In the genomic region with DNA sequence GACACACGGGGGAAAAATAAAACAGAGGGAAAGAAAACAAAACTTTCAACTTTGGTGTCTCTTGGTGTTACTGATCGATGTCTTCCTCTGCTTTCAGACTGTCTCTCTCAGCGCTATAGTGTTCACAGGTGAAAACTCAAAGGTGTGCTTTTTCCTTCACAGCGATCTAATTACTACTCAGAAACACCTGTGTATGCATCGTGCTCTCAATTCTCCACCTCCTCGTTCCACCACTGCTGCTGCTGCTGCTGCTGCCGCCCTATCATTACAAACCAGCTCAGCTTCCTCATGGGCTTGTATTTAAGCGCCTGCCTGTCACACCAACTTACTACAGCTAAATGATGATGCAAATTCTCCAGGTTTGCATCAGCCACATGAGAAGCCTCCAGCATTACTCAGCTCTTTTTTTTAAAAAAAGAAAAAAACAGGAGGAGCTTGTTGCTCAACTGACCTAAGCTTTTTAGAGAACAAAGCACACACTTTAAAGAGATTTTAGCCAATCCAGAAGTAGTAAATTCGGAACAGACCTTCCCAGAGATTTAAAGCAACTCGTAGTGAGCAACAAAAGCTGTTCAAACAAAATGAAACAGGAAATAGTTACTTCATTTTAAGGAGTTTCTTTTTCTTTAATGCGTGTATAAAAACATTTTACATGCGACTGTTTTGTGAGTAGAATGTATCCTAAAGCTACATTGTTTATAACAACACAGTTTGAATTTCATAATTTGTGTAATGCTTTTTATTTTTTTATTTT, we compare ENCODE assay signal across 8 cellular contexts. TPM values are rescaled to one million over a fixed set of nuclear protein-coding genes. Genes with fewer than 3 reads are reported as not detected.
DNase-seq lines count a peak whose midpoint lies in the region; ATAC-seq and TF ChIP-seq lines count a peak whose summit lies in the region.

Gene SLC7A11 (minus strand): TSS at position 274 of the 754 bp plus-strand sequence. CDS start 280 bp downstream, outside the sequence.

- peak; percentile 15 to 45 (median 36) for DNase-seq in CD4-positive, alpha-beta memory T cell
- peak; percentile 88 for DNase-seq in NCI-H226
- peak; percentile 78 for DNase-seq in activated CD4-positive, alpha-beta T cell treated with anti-CD3 and anti-CD28 coated beads, Interleukin-2, amount 10 ng/mL, durations not matched to agents 7 days and 5 days
- peak; percentile 49 for DNase-seq in endothelial cell (ENCODE audit: low spot score)
- DNase-seq in mesothelial cell of epicardium (ENCODE audit: low spot score in 2 of 2, unreplicated experiment in 2 of 2) = peak in 1 of 2 experiments; percentile 52

- H3K4me1 Mint-ChIP-seq in CD4-positive, alpha-beta memory T cell = peaks cover 4 to 12% (median 7%) of the 10 kb centered on the region in 4 donors
- H3K4me1 Mint-ChIP-seq in activated CD4-positive, alpha-beta T cell treated with anti-CD3 and anti-CD28 coated beads, Interleukin-2, amount 10 ng/mL, durations not matched to agents 7 days and 5 days = peaks cover 24% of the 10 kb centered on the region
- H3K4me1 Mint-ChIP-seq in endothelial cell (ENCODE audit: unreplicated experiment) (peaks cover 17% of the 10 kb centered on the region), mesothelial cell of epicardium (peaks cover 30% of the 10 kb centered on the region)
- H3K4me1 Mint-ChIP-seq in stimulated activated naive CD8-positive, alpha-beta T cell treated with anti-CD3 and anti-CD28 coated beads, Interleukin-15, Interleukin-2, amounts not matched to agents 100 ng/mL and 50 ng/mL, for 24 hours (ENCODE audit: low read depth) = peaks cover 20% of the 10 kb centered on the region

- H3K9me3 ChIP-seq in CD4-positive, alpha-beta memory T cell (ENCODE audit: control insufficient read depth in 1 of 2, low read length in 2 of 2) = no peaks in the 10 kb centered on the region

- H3K4me3 ChIP-seq in CD4-positive, alpha-beta memory T cell (ENCODE audit: low read length in 2 of 2) = peak within 1 kb of the TSS in 1 of 2 donors; percentile 22

- H3K4me1 ChIP-seq in CD4-positive, alpha-beta memory T cell (ENCODE audit: insufficient read depth, low read length) = peaks cover 6% of the 10 kb centered on the region

- CTCF ChIA-PET in CD4-positive, alpha-beta memory T cell (lab: Charles Lee; ENCODE audit: partially characterized antibody) = no interaction called here
- CTCF ChIA-PET in activated CD4-positive, alpha-beta T cell treated with anti-CD3 and anti-CD28 coated beads, Interleukin-2, amount 10 ng/mL, durations not matched to agents 7 days and 5 days (lab: Charles Lee) = interaction anchor here (0.8 kb wide), 1 partner anchor 11 kb away, joined by 4 read pairs; no protein-coding TSS in a partner anchor

- intact Hi-C loops in CD4-positive, alpha-beta memory T cell (cut with micrococcal nuclease) = no loop called here

- no peaks in the 10 kb centered on the region for H3K27me3 ChIP-seq in CD4-positive, alpha-beta memory T cell (ENCODE audit: insufficient read depth, low read length)

- H3K36me3 Mint-ChIP-seq in CD4-positive, alpha-beta memory T cell = no peaks in the 10 kb centered on the region
- no peaks in the 10 kb centered on the region for H3K36me3 Mint-ChIP-seq in activated CD4-positive, alpha-beta T cell treated with anti-CD3 and anti-CD28 coated beads, Interleukin-2, amount 10 ng/mL, durations not matched to agents 7 days and 5 days (ENCODE audit: low read depth)
- H3K36me3 Mint-ChIP-seq in endothelial cell (ENCODE audit: low read depth, unreplicated experiment) (no peaks in the 10 kb centered on the region), mesothelial cell of epicardium (no peaks in the 10 kb centered on the region)
- H3K36me3 Mint-ChIP-seq in stimulated activated naive CD8-positive, alpha-beta T cell treated with anti-CD3 and anti-CD28 coated beads, Interleukin-15, Interleukin-2, amounts not matched to agents 100 ng/mL and 50 ng/mL, for 24 hours (ENCODE audit: low read depth) = no peaks in the 10 kb centered on the region

- H3K36me3 ChIP-seq in CD4-positive, alpha-beta memory T cell (ENCODE audit: insufficient read depth, low read length) = no peaks in the 10 kb centered on the region

- peak within 1 kb of the TSS; percentile 19 to 86 (median 44) for H3K27ac Mint-ChIP-seq in CD4-positive, alpha-beta memory T cell
- peak within 1 kb of the TSS; percentile 96 for H3K27ac Mint-ChIP-seq in activated CD4-positive, alpha-beta T cell treated with anti-CD3 and anti-CD28 coated beads, Interleukin-2, amount 10 ng/mL, durations not matched to agents 7 days and 5 days
- H3K27ac Mint-ChIP-seq in endothelial cell (ENCODE audit: unreplicated experiment) = peak within 1 kb of the TSS; percentile 95
- peak within 1 kb of the TSS; percentile 92 for H3K27ac Mint-ChIP-seq in mesothelial cell of epicardium
- H3K27ac Mint-ChIP-seq in stimulated activated naive CD8-positive, alpha-beta T cell treated with anti-CD3 and anti-CD28 coated beads, Interleukin-15, Interleukin-2, amounts not matched to agents 100 ng/mL and 50 ng/mL, for 24 hours = peak within 1 kb of the TSS; percentile 91

- peak within 1 kb of the TSS; percentile 60 to 79 (median 75) for H3K4me3 Mint-ChIP-seq in CD4-positive, alpha-beta memory T cell
- H3K4me3 Mint-ChIP-seq in activated CD4-positive, alpha-beta T cell treated with anti-CD3 and anti-CD28 coated beads, Interleukin-2, amount 10 ng/mL, durations not matched to agents 7 days and 5 days = peak within 1 kb of the TSS; percentile 78
- peak within 1 kb of the TSS; percentile 90 for H3K4me3 Mint-ChIP-seq in endothelial cell (ENCODE audit: unreplicated experiment)
- H3K4me3 Mint-ChIP-seq in mesothelial cell of epicardium = peak within 1 kb of the TSS; percentile 73
- peak within 1 kb of the TSS; percentile 82 for H3K4me3 Mint-ChIP-seq in stimulated activated naive CD8-positive, alpha-beta T cell treated with anti-CD3 and anti-CD28 coated beads, Interleukin-15, Interleukin-2, amounts not matched to agents 100 ng/mL and 50 ng/mL, for 24 hours

- no peaks in the 10 kb centered on the region for H3K27me3 Mint-ChIP-seq in CD4-positive, alpha-beta memory T cell
- no peaks in the 10 kb centered on the region for H3K27me3 Mint-ChIP-seq in activated CD4-positive, alpha-beta T cell treated with anti-CD3 and anti-CD28 coated beads, Interleukin-2, amount 10 ng/mL, durations not matched to agents 7 days and 5 days
- H3K27me3 Mint-ChIP-seq in endothelial cell (ENCODE audit: unreplicated experiment) (no peaks in the 10 kb centered on the region), mesothelial cell of epicardium (ENCODE audit: low read depth) (no peaks in the 10 kb centered on the region)
- no peaks in the 10 kb centered on the region for H3K27me3 Mint-ChIP-seq in stimulated activated naive CD8-positive, alpha-beta T cell treated with anti-CD3 and anti-CD28 coated beads, Interleukin-15, Interleukin-2, amounts not matched to agents 100 ng/mL and 50 ng/mL, for 24 hours

- TF ChIP-seq CTCF in endothelial cell (IDR thresholded peaks at IDR 0.05; ENCODE audit: unreplicated experiment) = no peak
- no peak for TF ChIP-seq CTCF in mesothelial cell of epicardium (IDR thresholded peaks at IDR 0.05; ENCODE audit: unreplicated experiment)

- no peaks in the 10 kb centered on the region for H3K9me3 Mint-ChIP-seq in CD4-positive, alpha-beta memory T cell
- H3K9me3 Mint-ChIP-seq in activated CD4-positive, alpha-beta T cell treated with anti-CD3 and anti-CD28 coated beads, Interleukin-2, amount 10 ng/mL, durations not matched to agents 7 days and 5 days = no peaks in the 10 kb centered on the region
- no peaks in the 10 kb centered on the region for H3K9me3 Mint-ChIP-seq in endothelial cell (ENCODE audit: unreplicated experiment)
- H3K9me3 Mint-ChIP-seq in mesothelial cell of epicardium = no peaks in the 10 kb centered on the region
- no peaks in the 10 kb centered on the region for H3K9me3 Mint-ChIP-seq in stimulated activated naive CD8-positive, alpha-beta T cell treated with anti-CD3 and anti-CD28 coated beads, Interleukin-15, Interleukin-2, amounts not matched to agents 100 ng/mL and 50 ng/mL, for 24 hours

- ATAC-seq in HG03342 (IDR thresholded peaks at IDR 0.05; ENCODE audit: unreplicated experiment) = peak; percentile 99

- POLR2A ChIA-PET in CD4-positive, alpha-beta memory T cell (lab: Charles Lee; ENCODE audit: partially characterized antibody) = no interaction called here
- POLR2A ChIA-PET in activated CD4-positive, alpha-beta T cell treated with anti-CD3 and anti-CD28 coated beads, Interleukin-2, amount 10 ng/mL, durations not matched to agents 7 days and 5 days (lab: Charles Lee) = interaction anchor here (0.7 to 0.8 kb wide), 2 partner anchors 13 to 844 kb away, joined by 3 to 4 read pairs; no protein-coding TSS in a partner anchor

- peak; percentile 87 for TF ChIP-seq POLR2A in GM19193 (IDR thresholded peaks at IDR 0.05; ENCODE audit: extremely low read depth, insufficient read depth, insufficient read length)

- H3K27ac ChIP-seq in CD4-positive, alpha-beta memory T cell (ENCODE audit: low read depth, low read length) = no peak within 1 kb of the TSS

RNA-seq across cellular contexts. Expression of gene SLC7A11, which starts in this region (rescaled TPM):
- total RNA-seq in CD4-positive, alpha-beta memory T cell = under 1 TPM; 0.78 to 0.93 TPM
- polyA plus RNA-seq in CD4-positive, alpha-beta memory T cell = not detected
- total RNA-seq in activated CD4-positive, alpha-beta T cell treated with anti-CD3 and anti-CD28 coated beads, Interleukin-2, amount 10 ng/mL, durations not matched to agents 7 days and 5 days = 1 to 10 TPM; 1.1 to 2.2 TPM
- total RNA-seq in endothelial cell (ENCODE audit: unreplicated experiment) (5.1 TPM), mesothelial cell of epicardium (2.8 to 3.4 TPM (median 3.0 TPM) in 3 replicates)

Comparison
In these comparisons a context has a peak if more than half of its experiments do, and no peak if none do; other contexts are left out.
1. Peak in DNase-seq in CD4-positive, alpha-beta memory T cell; RNA of the gene not detected or under 1 TPM.
2. H3K27ac Mint-ChIP-seq: peak in every context shown above with its lines; median percentile 96 in activated CD4-positive, alpha-beta T cell treated with anti-CD3 and anti-CD28 coated beads, Interleukin-2, amount 10 ng/mL, durations not matched to agents 7 days and 5 days; 95 in endothelial cell; 92 in mesothelial cell of epicardium; 91 in stimulated activated naive CD8-positive, alpha-beta T cell treated with anti-CD3 and anti-CD28 coated beads, Interleukin-15, Interleukin-2, amounts not matched to agents 100 ng/mL and 50 ng/mL, for 24 hours; 44 in CD4-positive, alpha-beta memory T cell.